ENCODE assay signal across 23 cellular contexts in the genomic region with DNA sequence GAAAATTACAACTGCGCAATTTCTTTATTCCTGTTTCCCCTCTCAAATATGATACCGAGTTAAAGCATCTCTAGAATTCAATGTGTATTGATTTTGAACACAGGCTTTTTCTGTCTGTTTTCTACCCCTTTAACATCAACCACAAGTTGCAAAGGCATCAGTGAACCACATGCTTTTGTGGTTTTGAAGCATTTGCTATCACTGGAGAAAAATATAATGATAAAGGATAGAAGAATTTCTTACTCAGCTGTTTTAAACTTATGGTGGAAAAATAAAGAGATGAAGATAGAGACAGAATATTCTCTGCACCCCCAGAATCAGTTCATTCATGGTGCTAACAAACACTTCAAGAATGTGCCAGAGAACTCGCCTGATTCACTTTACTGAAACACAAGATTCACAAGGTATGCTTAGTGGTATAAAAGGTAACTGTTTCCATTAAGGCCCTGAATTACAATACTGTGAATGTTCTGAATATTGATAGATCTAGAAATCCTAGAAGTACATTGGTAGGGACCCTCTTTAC. TPM values are rescaled to one million over a fixed set of nuclear protein-coding genes. Genes with fewer than 3 reads are reported as not detected.
DNase-seq lines count a peak whose midpoint lies in the region; ATAC-seq and TF ChIP-seq lines count a peak whose summit lies in the region.
"Had no signal": no experiment of that assay in that cellular context is flagged by ENCODE, and none has a peak within 500 bp of the region (broad histone marks: within the 10 kb centered on the region; RNA-seq: fewer than 3 reads in every experiment).

No MANE protein-coding gene starts in this region.

- H3K27me3 Mint-ChIP-seq in activated naive CD8-positive, alpha-beta T cell treated with anti-CD3 and anti-CD28 coated beads, Interleukin-2, amount 50 U/mL, for 24 hours, result no peaks in the 10 kb centered on the region
- peaks cover 2% of the 10 kb centered on the region for H3K27me3 Mint-ChIP-seq in activated T-cell treated with anti-CD3 and anti-CD28 coated beads, Interleukin-2, amount 50 U/mL, for 4 hours (ENCODE audit: low read depth)

- no peak overlapping the region for H3K27ac Mint-ChIP-seq in activated naive CD8-positive, alpha-beta T cell treated with anti-CD3 and anti-CD28 coated beads, Interleukin-2, amount 50 U/mL, for 24 hours
- H3K27ac Mint-ChIP-seq: CD8-positive, alpha-beta memory T cell; HFFc6 had no signal

- peaks cover 3% of the 10 kb centered on the region for H3K9me3 Mint-ChIP-seq in activated naive CD8-positive, alpha-beta T cell treated with anti-CD3 and anti-CD28 coated beads, Interleukin-2, amount 50 U/mL, for 24 hours
- no peaks in the 10 kb centered on the region for H3K9me3 Mint-ChIP-seq in activated T-cell treated with anti-CD3 and anti-CD28 coated beads, Interleukin-2, amount 50 U/mL, for 4 hours
- H3K9me3 Mint-ChIP-seq: CD8-positive, alpha-beta memory T cell had no signal

- no peak overlapping the region for H3K4me3 ChIP-seq in astrocyte of the spinal cord (ENCODE audit: low read depth, low read length)
- H3K4me3 ChIP-seq: BLaER1 treated with 17β-estradiol and CSF1 and Interleukin-3, amounts not matched to agents 10 nM and 100 nM had no signal

- H3K36me3 Mint-ChIP-seq in activated naive CD8-positive, alpha-beta T cell treated with anti-CD3 and anti-CD28 coated beads, Interleukin-2, amount 50 U/mL, for 24 hours (ENCODE audit: low read depth), result no peaks in the 10 kb centered on the region
- H3K36me3 Mint-ChIP-seq in activated T-cell treated with anti-CD3 and anti-CD28 coated beads, Interleukin-2, amount 50 U/mL, for 4 hours (ENCODE audit: insufficient read depth), result no peaks in the 10 kb centered on the region
- H3K36me3 Mint-ChIP-seq: CD8-positive, alpha-beta memory T cell had no signal

- ATAC-seq in activated naive CD8-positive, alpha-beta T cell treated with anti-CD3 and anti-CD28 coated beads, Interleukin-2, amount 50 U/mL, for 24 hours, result no peak
- no peak for ATAC-seq in HG03159 (IDR thresholded peaks at IDR 0.05; ENCODE audit: unreplicated experiment)
- no peak for ATAC-seq in activated T-cell treated with anti-CD3 and anti-CD28 coated beads, Interleukin-2, amount 50 U/mL, for 4 hours

- DNase-seq in A172 (ENCODE audit: low spot score) (peak; percentile 13), M059J (ENCODE audit: low read depth) (peak; percentile 46), astrocyte of the spinal cord (ENCODE audit: low read depth, low spot score) (peak; percentile 63), kidney glomerular epithelial cell (lab: John Stamatoyannopoulos, UW) (peak; percentile 75), inferior parietal cortex (ENCODE audit: extremely low spot score) (no peak)
- no peak for DNase-seq in activated naive CD8-positive, alpha-beta T cell treated with anti-CD3 and anti-CD28 coated beads, Interleukin-2, amount 50 U/mL, for 24 hours
- no peak for DNase-seq in activated T-cell treated with anti-CD3 and anti-CD28 coated beads, Interleukin-2, amount 50 U/mL, for 4 hours
- DNase-seq: 8988T; CD8-positive, alpha-beta memory T cell; DMS79 treated with DMSO at 0.1 percent for 48 hours; HFFc6; IMR-90; Karpas-422; NCI-H187; NCI-H446 treated with DMSO at 0.1 percent for 48 hours; NK-92 treated with Interleukin-12 subunit alpha and Interleukin-12 subunit beta, amount 100 ng/mL, for 24 hours; SHP77 treated with DMSO at 0.1 percent for 48 hours had no signal

- in situ Hi-C loops in astrocyte of the spinal cord (cut with HindIII; ENCODE audit: low sequenced_read_pairs), result no loop called here

- H3K4me1 Mint-ChIP-seq in activated naive CD8-positive, alpha-beta T cell treated with anti-CD3 and anti-CD28 coated beads, Interleukin-2, amount 50 U/mL, for 24 hours, result no peaks in the 10 kb centered on the region
- H3K4me1 Mint-ChIP-seq in activated T-cell treated with anti-CD3 and anti-CD28 coated beads, Interleukin-2, amount 50 U/mL, for 4 hours (ENCODE audit: low read depth), result no peaks in the 10 kb centered on the region
- H3K4me1 Mint-ChIP-seq: CD8-positive, alpha-beta memory T cell had no signal

- no peak overlapping the region for H3K4me3 Mint-ChIP-seq in activated naive CD8-positive, alpha-beta T cell treated with anti-CD3 and anti-CD28 coated beads, Interleukin-2, amount 50 U/mL, for 24 hours
- H3K4me3 Mint-ChIP-seq in activated T-cell treated with anti-CD3 and anti-CD28 coated beads, Interleukin-2, amount 50 U/mL, for 4 hours, result no peak overlapping the region
- H3K4me3 Mint-ChIP-seq: CD8-positive, alpha-beta memory T cell; HFFc6 had no signal

- no peak for TF ChIP-seq CTCF in astrocyte of the spinal cord (IDR thresholded peaks at IDR 0.05; ENCODE audit: low read depth, low read length)

RNA-seq across cellular contexts. Expression of a gene that starts 9.5 kb away (rescaled TPM):
- not detected in 2 replicates for total RNA-seq in A172 (2014; rRNA removed; shearing (Covaris generic))
- total RNA-seq in M059J (2014; rRNA removed; shearing (Covaris generic)), result not detected in 2 replicates
- total RNA-seq in activated T-cell treated with anti-CD3 and anti-CD28 coated beads, Interleukin-2, amount 50 U/mL, for 4 hours, result 1 to 10 TPM; 1.1 to 1.5 (median 1.5) TPM
- total RNA-seq: HT1080, IMR-90, OCI-LY7 had no signal

RNA-seq across cellular contexts. Expression of a gene that starts 30.5 kb away (rescaled TPM):
- not detected in 2 replicates for total RNA-seq in A172 (2014; rRNA removed; shearing (Covaris generic))
- total RNA-seq in M059J (2014; rRNA removed; shearing (Covaris generic)), result not detected in 2 replicates
- total RNA-seq in activated T-cell treated with anti-CD3 and anti-CD28 coated beads, Interleukin-2, amount 50 U/mL, for 4 hours, result not detected
- total RNA-seq: CD8-positive, alpha-beta memory T cell; H4; HFFc6; HT1080; IMR-90; OCI-LY7; RPMI7951 had no signal

Comparison
In these comparisons a context has a peak if more than half of its experiments do, and no peak if none do; other contexts are left out.
1. DNase-seq: peak in A172 (single experiment), M059J (single experiment), astrocyte of the spinal cord (single experiment) and kidney glomerular epithelial cell (single experiment); none in activated naive CD8-positive, alpha-beta T cell treated with anti-CD3 and anti-CD28 coated beads, Interleukin-2, amount 50 U/mL, for 24 hours (single experiment), inferior parietal cortex (single experiment) and activated T-cell treated with anti-CD3 and anti-CD28 coated beads, Interleukin-2, amount 50 U/mL, for 4 hours (single experiment).